8 cellular contexts compared by ENCODE assay signal in the genomic region with DNA sequence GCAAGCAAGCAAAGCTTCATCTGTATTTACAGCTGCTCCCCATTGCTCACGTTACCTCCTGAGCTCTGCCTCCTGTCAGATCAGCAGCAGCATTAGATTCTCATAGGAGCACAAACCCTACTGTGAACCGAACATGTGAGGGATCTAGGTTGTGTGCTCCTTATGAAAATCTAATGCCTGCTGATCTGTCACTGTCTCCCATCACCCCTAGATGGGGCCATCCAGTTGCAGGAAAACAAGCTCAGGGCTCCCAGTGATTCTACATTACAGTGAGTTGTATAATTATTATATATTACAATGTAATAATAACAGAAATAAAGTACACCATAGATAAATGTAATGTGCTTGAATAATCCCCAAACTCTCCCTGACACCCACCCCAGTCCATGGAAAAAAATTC.
A peak's percentile ranks its signal among the peaks of the same experiment; 100 is the strongest.
DNase-seq lines count a peak whose midpoint lies in the region; FAIRE-seq and TF ChIP-seq lines count a peak whose summit lies in the region.
"Not testable (repeated sequence)": the region's sequence is repeated elsewhere in the genome, so short reads cannot be mapped to it uniquely, and the experiment has no call there.

No MANE protein-coding gene starts in this region.

- 89 to 100% methylated on average over 2 of the region's 2 CpGs for WGBS in testis, 2 donors

- not testable (repeated sequence) for TF ChIP-seq POLR2A in testis (IDR thresholded peaks at IDR 0.05)

- POLR2A ChIA-PET in AG04449 (lab: Yijun Ruan, JAX): not testable (repeated sequence)

- not testable (repeated sequence) for H3K36me3 ChIP-seq in colonic mucosa; kidney (ENCODE audit: control insufficient read depth in 1 of 2, insufficient read depth in 2 of 2, low read length in 2 of 2); testis (ENCODE audit: low read depth, missing control alignments)

- not testable (repeated sequence) for H3K4me1 ChIP-seq in colonic mucosa; kidney (ENCODE audit: control insufficient read depth in 1 of 2, insufficient read depth in 1 of 2, low read depth in 1 of 2, low read length in 2 of 2); testis

- FAIRE-seq in kidney (lab: Jason Lieb, UNC): not testable (repeated sequence)

- H3K27me3 ChIP-seq in colonic mucosa, testis: not testable (repeated sequence)

- H3K9ac ChIP-seq in colonic mucosa (ENCODE audit: low read depth in 2 of 2, low read length in 2 of 2); kidney (ENCODE audit: low read length in 2 of 2): not testable (repeated sequence)

- CTCF ChIA-PET in AG04449 (lab: Yijun Ruan, JAX): interaction anchor here (0.8 to 2.5 kb wide), 12 partner anchors 8 to 507 kb away, joined by 3 to 18 read pairs (median 5); no protein-coding TSS in a partner anchor

- intact Hi-C loops in colonic mucosa (cut with DNase I); kidney (cut with DNase I); testis (cut with DNase I; ENCODE audit: low total_unique reads): not testable (repeated sequence)

- peak; percentile 41 for TF ChIP-seq CTCF in AG04449 (IDR thresholded peaks at IDR 0.05; ENCODE audit: insufficient read depth, low read length, missing control alignments)
- peak; percentile 47 for TF ChIP-seq CTCF in LNCaP clone FGC (IDR thresholded peaks at IDR 0.05; ENCODE audit: control insufficient read depth, extremely low read depth, insufficient read depth)
- peak; percentile 82 for TF ChIP-seq CTCF in VCaP (conservative IDR thresholded peaks at IDR 0.05)
- not testable (repeated sequence) for TF ChIP-seq CTCF in colonic mucosa (IDR thresholded peaks at IDR 0.05); testis (IDR thresholded peaks at IDR 0.05)
- TF ChIP-seq CTCF in kidney (IDR thresholded peaks at IDR 0.05; ENCODE audit: borderline replicate concordance, extremely low read depth, insufficient read depth): peak; percentile 27

- H3K4me3 ChIP-seq in AG04449 (ENCODE audit: low read depth, low read length); LNCaP clone FGC (ENCODE audit: low read depth, low read length); colonic mucosa; kidney (ENCODE audit: low read length in 2 of 2); testis: not testable (repeated sequence)

- DNase-seq in AG04449 (ENCODE audit: low read depth, low spot score); LNCaP clone FGC (ENCODE audit: low read depth); kidney: not testable (repeated sequence)
- DNase-seq in EL (peak; percentile 32), colonic mucosa (peak; percentile 21), fibroblast of peridontal ligament (ENCODE audit: extremely low read depth) (peak; percentile 2), testis (peak; percentile 23)

- H3K9me3 ChIP-seq in colonic mucosa; kidney (ENCODE audit: control insufficient read depth in 1 of 2, low read length in 2 of 2); testis: not testable (repeated sequence)

- not testable (repeated sequence) for H3K27ac ChIP-seq in VCaP; kidney (ENCODE audit: low read depth in 2 of 2, low read length in 2 of 2); testis
- H3K27ac ChIP-seq in colonic mucosa: peak overlapping the region; percentile 2
